27 cellular contexts compared by ENCODE assay signal in the genomic region with DNA sequence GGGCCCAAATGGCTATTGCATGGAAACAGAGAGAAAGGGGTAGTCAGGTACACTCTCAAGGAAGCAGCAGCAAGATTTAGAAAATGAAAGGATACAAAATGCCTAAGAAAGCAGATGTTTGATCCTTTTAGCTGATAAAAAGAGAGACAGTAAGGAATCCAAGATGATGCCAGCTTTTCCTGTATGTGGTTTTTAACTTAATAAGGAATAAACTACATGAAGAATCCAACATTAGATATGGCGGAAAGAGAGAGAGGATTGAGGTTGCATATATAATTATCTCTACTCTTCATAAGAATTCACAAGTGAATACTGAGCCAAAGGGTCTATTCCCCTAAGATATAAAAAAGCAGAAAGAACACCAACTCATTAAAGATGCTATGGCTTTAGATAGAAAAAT. TPM values are rescaled to one million over a fixed set of nuclear protein-coding genes. Genes with fewer than 3 reads are reported as not detected.
A peak's percentile ranks its signal among the peaks of the same experiment; 100 is the strongest.
DNase-seq lines count a peak whose midpoint lies in the region; TF ChIP-seq lines count a peak whose summit lies in the region.
"Had no signal": no experiment of that assay in that cellular context is flagged by ENCODE, and none has a peak within 500 bp of the region (broad histone marks: within the 10 kb centered on the region; RNA-seq: fewer than 3 reads in every experiment).

No MANE protein-coding gene starts in this region.

- H3K36me3 Mint-ChIP-seq in nephron progenitor cell (ENCODE audit: low read depth) = peaks cover 9% of the 10 kb centered on the region

- H3K4me1 Mint-ChIP-seq in nephron progenitor cell = peaks cover 34% of the 10 kb centered on the region

- no peaks in the 10 kb centered on the region for H3K27me3 Mint-ChIP-seq in nephron progenitor cell (ENCODE audit: low read depth, poor library complexity)
- H3K27me3 Mint-ChIP-seq: CD8-positive, alpha-beta memory T cell had no signal

- H3K27ac Mint-ChIP-seq in nephron progenitor cell = peak overlapping the region; percentile 37
- H3K27ac Mint-ChIP-seq: HFFc6 had no signal

- DNase-seq in SK-N-MC (ENCODE audit: low read depth, low spot score) (peak; percentile 73), nephron progenitor cell (no peak), anterior cingulate cortex (lab: John Stamatoyannopoulos, UW) (no peak), amniotic stem cell (lab: John Stamatoyannopoulos, UW) (no peak), D341Med (ENCODE audit: low spot score) (no peak)
- DNase-seq in stimulated activated CD8-positive, alpha-beta memory T cell treated with anti-CD3 and anti-CD28 coated beads, Interleukin-4, amount 100 ng/mL, for 48 hours = no peak
- DNase-seq: Calu3; CD8-positive, alpha-beta memory T cell; DMS153; DND-41; GOT3; HFFc6; KBM-7; MG63; NCI-H1105 treated with DMSO at 0.1 percent for 48 hours; NCI-H146; NCI-H1930; NCI-H446; NCI-H524 treated with DMSO at 0.1 percent for 48 hours; NK-92 treated with Interleukin-12 subunit alpha and Interleukin-12 subunit beta, amount 100 ng/mL, for 24 hours; PC-9; Right ventricle myocardium superior had no signal

- TF ChIP-seq CTCF in nephron progenitor cell (IDR thresholded peaks at IDR 0.05) = no peak

- no peaks in the 10 kb centered on the region for H3K9me3 Mint-ChIP-seq in nephron progenitor cell
- H3K9me3 Mint-ChIP-seq: CD8-positive, alpha-beta memory T cell; HFFc6 had no signal

- H3K4me3 Mint-ChIP-seq in nephron progenitor cell = no peak overlapping the region
- H3K4me3 Mint-ChIP-seq: CD8-positive, alpha-beta memory T cell; HFFc6 had no signal

- no peak overlapping the region for H3K4me3 ChIP-seq in SK-N-MC
- H3K4me3 ChIP-seq: HAP-1, MG63, PC-9, SJSA1 had no signal

- H3K9ac ChIP-seq in SK-N-MC (ENCODE audit: insufficient read length) = no peak overlapping the region

- no peaks in the 10 kb centered on the region for H3K9me3 ChIP-seq in SK-N-MC (ENCODE audit: low read depth, low read length)
- H3K9me3 ChIP-seq: HAP-1, MG63, SJSA1 had no signal

- no peaks in the 10 kb centered on the region for H3K36me3 ChIP-seq in SK-N-MC (ENCODE audit: insufficient read depth, low read length)
- H3K36me3 ChIP-seq: HAP-1, MG63, SJSA1 had no signal

- peak overlapping the region; percentile 69 for H3K27ac ChIP-seq in SK-N-MC
- peak overlapping the region; percentile 89 for H3K27ac ChIP-seq in cingulate gyrus (ENCODE audit: low read depth, low read length)
- peak overlapping the region; percentile 94 for H3K27ac ChIP-seq in temporal lobe (ENCODE audit: low read depth, low read length)
- H3K27ac ChIP-seq: C4-2B, PC-9, SJSA1 had no signal

RNA-seq across cellular contexts. Expression of a gene that starts 11.6 kb away (rescaled TPM):
- 94.2 TPM for total RNA-seq in temporal lobe

RNA-seq across cellular contexts. Expression of a gene that starts 38.0 kb away (rescaled TPM):
- total RNA-seq in temporal lobe = 29.0 TPM
